Comparison of ENCODE assay signal across 8 cellular contexts in the genomic region with DNA sequence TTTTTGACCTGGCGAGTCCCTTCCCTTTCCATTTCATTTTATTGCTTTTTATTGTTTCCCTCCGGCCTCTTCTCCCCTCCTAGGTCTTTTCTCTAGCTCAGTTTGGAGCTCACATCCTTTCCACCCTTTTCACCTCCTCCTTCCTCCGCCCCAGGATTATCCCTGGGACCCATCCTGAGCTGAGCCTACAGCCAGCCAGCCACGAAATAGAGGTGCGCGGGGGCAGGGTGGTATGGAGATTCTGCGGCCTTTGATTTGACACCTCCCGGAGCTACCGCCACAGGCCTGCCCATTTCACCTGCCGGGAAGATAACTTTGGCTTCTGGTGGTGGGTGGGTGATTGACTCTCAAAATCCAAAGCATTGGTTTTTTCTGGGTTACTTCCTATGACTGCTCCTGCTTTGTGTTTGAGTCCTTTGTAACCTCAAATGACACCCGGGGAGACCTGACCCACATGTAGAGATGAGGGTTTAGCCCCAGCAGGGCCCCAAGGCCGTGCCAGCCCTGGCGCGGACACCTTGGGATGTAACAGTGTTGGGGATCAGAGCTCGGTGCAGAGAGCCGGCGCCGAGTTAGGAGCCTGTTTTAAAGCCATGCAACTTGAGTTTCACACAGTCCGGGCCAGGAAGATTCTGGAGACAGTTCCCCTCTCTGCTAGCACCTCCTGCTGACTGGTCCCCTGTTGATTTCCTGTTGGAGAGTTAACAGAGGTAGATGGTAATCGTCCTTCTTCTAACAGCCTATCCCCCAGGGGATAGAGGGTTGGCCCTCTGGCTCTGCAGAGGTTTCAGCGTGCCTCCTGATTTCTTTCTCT. TPM values are rescaled to one million over a fixed set of nuclear protein-coding genes. Genes with fewer than 3 reads are reported as not detected.
DNase-seq lines count a peak whose midpoint lies in the region; ATAC-seq and TF ChIP-seq lines count a peak whose summit lies in the region.

No MANE protein-coding gene starts in this region.

- H3K4me1 ChIP-seq in mucosa of stomach (ENCODE audit: control insufficient read depth, insufficient read depth, low read length) (peaks cover 38% of the 10 kb centered on the region), uterus (peaks cover 0 to 8% of the 10 kb centered on the region in 2 donors)

- H3K27me3 ChIP-seq in mucosa of stomach (ENCODE audit: control insufficient read depth, insufficient read depth, low read length) (peaks cover 74% of the 10 kb centered on the region), uterus (no peaks in the 10 kb centered on the region)

- DNase-seq in DMS 273 (lab: John Stamatoyannopoulos, UW; ENCODE audit: unreplicated experiment) = peak; percentile 30
- DNase-seq in DMS 273 treated with DMSO at 0.1 percent for 48 hours (lab: John Stamatoyannopoulos, UW) = no peak
- DNase-seq in HT-29 (ENCODE audit: low spot score) = peak; percentile 67
- peak; percentile 27 for DNase-seq in effector CD4-positive, alpha-beta T cell
- peak in 1 of 2 donors; percentile 64 for DNase-seq in uterus

- H3K9me3 ChIP-seq in mucosa of stomach (ENCODE audit: control insufficient read depth, low read length) = no peaks in the 10 kb centered on the region
- no peaks in the 10 kb centered on the region for H3K9me3 ChIP-seq in uterus

- TF ChIP-seq POLR2A in uterus (IDR thresholded peaks at IDR 0.05) = no peak

- H3K4me3 ChIP-seq in WI38 (ENCODE audit: low read depth, low read length) = peak overlapping the region; percentile 81
- H3K4me3 ChIP-seq in mucosa of stomach (ENCODE audit: low read length) = no peak overlapping the region
- peak overlapping the region; percentile 48 to 88 for H3K4me3 ChIP-seq in uterus

- intact Hi-C loops in uterus (cut with DNase I; ENCODE audit: low total_unique reads) = no loop called here

- H3K27ac ChIP-seq in uterus = peak overlapping the region; percentile 83 to 97

- no peak for ATAC-seq in GM19023 (IDR thresholded peaks at IDR 0.05; ENCODE audit: unreplicated experiment)

- TF ChIP-seq CTCF in WI38 (IDR thresholded peaks at IDR 0.05; ENCODE audit: low read depth, low read length) (peak; percentile 19; the same call in 1 of the 2 replicates), uterus (IDR thresholded peaks at IDR 0.05) (peak in 1 of 4 experiments; percentile 18)

- peak overlapping the region; percentile 15 for H3K9ac ChIP-seq in mucosa of stomach (ENCODE audit: low read length)

- H3K36me3 ChIP-seq in mucosa of stomach (ENCODE audit: control insufficient read depth, insufficient read depth, low read length) (no peaks in the 10 kb centered on the region), uterus (no peaks in the 10 kb centered on the region)

RNA-seq across cellular contexts. Expression of a gene that starts 1.5 kb away (rescaled TPM):
- total RNA-seq in HT-29 (2014; rRNA removed; shearing (Covaris generic)) = 27.8 and 31.4 TPM in 2 replicates
- 100 to 1,000 TPM in 1 of 4 donors, 10 to 100 TPM in 3; 10.4 to 112 (median 17.5) TPM for total RNA-seq in uterus
